In the genomic region with DNA sequence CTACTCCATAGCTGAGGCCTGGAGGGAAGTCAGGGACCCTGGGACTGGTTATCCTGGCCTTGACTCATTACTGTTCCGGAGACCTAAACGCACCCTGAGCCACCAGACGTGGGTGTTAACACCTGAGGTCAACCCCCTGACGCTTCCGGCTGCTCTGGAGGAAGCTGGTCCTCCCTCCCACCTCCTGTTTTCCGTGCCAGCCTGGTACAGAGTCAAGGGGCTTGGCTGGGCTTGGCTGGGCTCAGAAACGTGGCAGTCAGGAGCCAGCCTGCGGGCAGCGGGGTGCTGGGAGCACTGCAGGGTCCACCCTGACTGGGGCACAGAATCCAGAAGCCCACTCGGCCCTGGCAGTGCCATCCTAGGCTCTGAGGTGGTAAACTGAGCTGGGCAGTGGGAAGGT, we compare ENCODE assay signal across 19 cellular contexts. TPM values are rescaled to one million over a fixed set of nuclear protein-coding genes. Genes with fewer than 3 reads are reported as not detected.
"Had no signal": no experiment of that assay in that cellular context is flagged by ENCODE, and none has a peak within 500 bp of the region (broad histone marks: within the 10 kb centered on the region; RNA-seq: fewer than 3 reads in every experiment).

No MANE protein-coding gene starts in this region.

- FAIRE-seq: astrocyte, pancreas had no signal

- H3K27ac Mint-ChIP-seq: activated naive CD4-positive, alpha-beta T cell treated with anti-CD3 and anti-CD28 coated beads for 36 hours; stimulated activated naive B cell treated with anti-CD40 and anti-IgM and Interleukin-4, amounts not matched to agents 10 μg/mL and 1 μg/mL and 100 μg/mL, for 72 hours had no signal

- ATAC-seq: pancreas; stimulated activated naive B cell treated with anti-CD40 and anti-IgM and Interleukin-4, amounts not matched to agents 10 μg/mL and 1 μg/mL and 100 μg/mL, for 72 hours had no signal

- H3K4me1 ChIP-seq: pancreas, SJCRH30 had no signal

- H3K4me3 Mint-ChIP-seq: activated naive CD4-positive, alpha-beta T cell treated with anti-CD3 and anti-CD28 coated beads for 36 hours; stimulated activated naive B cell treated with anti-CD40 and anti-IgM and Interleukin-4, amounts not matched to agents 10 μg/mL and 1 μg/mL and 100 μg/mL, for 72 hours had no signal

- H3K9me3 ChIP-seq: pancreas, SJCRH30, spleen had no signal

- H3K4me3 ChIP-seq: coronary artery, lung, pancreas, SJCRH30, spleen had no signal

- H3K27ac ChIP-seq: coronary artery, epithelial cell of prostate, pancreas, SJCRH30, spleen had no signal

- DNase-seq: activated CD8-positive, alpha-beta memory T cell treated with anti-CD3 and anti-CD28 coated beads, Interleukin-2, amount 50 U/mL, for 4 hours; activated naive CD4-positive, alpha-beta T cell treated with anti-CD3 and anti-CD28 coated beads for 36 hours; effector CD8-positive, alpha-beta T cell; hypothalamus; pancreas; SJCRH30; spleen; stimulated activated CD4-positive, alpha-beta T cell treated with anti-CD3 and anti-CD28 coated beads, Interleukin-1b, Interleukin-23, amount 100 ng/mL, for 48 hours; stimulated activated naive B cell treated with anti-CD40 and anti-IgM and Interleukin-4, amounts not matched to agents 10 μg/mL and 1 μg/mL and 100 μg/mL, for 72 hours; trophoblast cell had no signal

- H3K36me3 ChIP-seq: pancreas, SJCRH30, spleen had no signal

- H3K36me3 Mint-ChIP-seq: stimulated activated naive B cell treated with anti-CD40 and anti-IgM and Interleukin-4, amounts not matched to agents 10 μg/mL and 1 μg/mL and 100 μg/mL, for 72 hours had no signal

- H3K9me3 Mint-ChIP-seq: activated naive CD4-positive, alpha-beta T cell treated with anti-CD3 and anti-CD28 coated beads for 36 hours; stimulated activated naive B cell treated with anti-CD40 and anti-IgM and Interleukin-4, amounts not matched to agents 10 μg/mL and 1 μg/mL and 100 μg/mL, for 72 hours had no signal

- H3K27me3 ChIP-seq: pancreas, SJCRH30 had no signal

RNA-seq across cellular contexts. Expression of gene TMPRSS4, which starts 2.6 kb away (rescaled TPM):
- total RNA-seq: activated naive CD4-positive, alpha-beta T cell treated with anti-CD3 and anti-CD28 coated beads for 36 hours; astrocyte; glomerular endothelial cell; SJCRH30; T-helper 2 cell treated with Interferon-gamma antibody and Interleukin-4, amounts not matched to agents 100 ng/mL and 5 ng/mL, for 36 hours had no signal

RNA-seq across cellular contexts. Expression of gene SMIM35, which starts 7.3 kb away (rescaled TPM):
- total RNA-seq: activated naive CD4-positive, alpha-beta T cell treated with anti-CD3 and anti-CD28 coated beads for 36 hours; astrocyte; cardiac septum; mucosa of gallbladder; pancreas; SJCRH30; subcutaneous adipose tissue had no signal
